Comparison of ENCODE assay signal across 8 cellular contexts in the genomic region with DNA sequence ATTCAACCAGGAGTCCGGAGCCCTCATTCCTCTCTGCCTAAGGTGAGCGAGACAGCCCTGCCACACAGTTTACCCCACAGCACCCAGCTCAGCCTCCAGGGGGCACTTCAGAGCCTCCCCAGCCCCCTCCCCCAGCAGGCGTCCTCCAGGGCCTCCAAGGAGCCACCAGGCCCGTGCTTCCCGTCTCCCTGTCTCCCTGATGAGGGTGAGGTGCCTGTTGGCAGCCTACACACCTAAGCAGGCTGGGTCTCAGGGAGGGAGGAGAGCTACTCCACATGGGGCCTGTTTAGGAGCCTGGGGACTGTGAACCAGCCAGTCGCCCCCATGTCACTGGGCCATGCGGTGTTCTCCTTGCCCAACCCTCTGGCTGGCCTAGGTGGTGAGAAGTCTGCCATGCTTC.
DNase-seq lines count a peak whose midpoint lies in the region; ATAC-seq and TF ChIP-seq lines count a peak whose summit lies in the region.

No MANE protein-coding gene starts in this region.

- peak; percentile 63 for TF ChIP-seq CTCF in GM12874 (IDR thresholded peaks at IDR 0.05; ENCODE audit: insufficient read depth, low read depth, low read length)
- TF ChIP-seq CTCF in WI38 (IDR thresholded peaks at IDR 0.05; ENCODE audit: low read depth, low read length), result peak; percentile 24

- no peak overlapping the region for H3K4me3 ChIP-seq in WI38 (ENCODE audit: low read depth, low read length)

- no peak for ATAC-seq in HG02884 (IDR thresholded peaks at IDR 0.05; ENCODE audit: unreplicated experiment)
- no peak for ATAC-seq in HG02588 (IDR thresholded peaks at IDR 0.05; ENCODE audit: unreplicated experiment)

- DNase-seq in 8988T (peak; percentile 55), iPS-NIHi7 (ENCODE audit: extremely low spot score) (peak; percentile 85), NCI-H1436 treated with DMSO at 0.1 percent for 48 hours (lab: John Stamatoyannopoulos, UW) (no peak), activated gamma-delta T cell treated with Interleukin-2 at 50 U/mL for 16 hours (no peak)

Comparison
In these comparisons a context has a peak if more than half of its experiments do, and no peak if none do; other contexts are left out.
1. DNase-seq: peak in 8988T (single experiment) and iPS-NIHi7 (single experiment); none in NCI-H1436 treated with DMSO at 0.1 percent for 48 hours (single experiment) and activated gamma-delta T cell treated with Interleukin-2 at 50 U/mL for 16 hours (single experiment).